In genomic region chr9:73038613-73039012, GRCh38 we compare ENCODE assay signal across 9 cellular contexts.
DNase-seq lines count a peak whose midpoint lies in the region; ATAC-seq and TF ChIP-seq lines count a peak whose summit lies in the region.
"Had no signal": no experiment of that assay in that cellular context is flagged by ENCODE, and none has a peak within 500 bp of the region (broad histone marks: within the 10 kb centered on the region; RNA-seq: fewer than 3 reads in every experiment).

No MANE protein-coding gene starts in this region.

- no peaks in the 10 kb centered on the region for H3K9me3 ChIP-seq in right lobe of liver
- H3K9me3 ChIP-seq in stomach smooth muscle (ENCODE audit: control insufficient read depth in 2 of 2, low read length in 2 of 2): no peaks in the 10 kb centered on the region

- TF ChIP-seq CTCF in HFFc6 (IDR thresholded peaks at IDR 0.05): no peak
- TF ChIP-seq CTCF in coronary artery (IDR thresholded peaks at IDR 0.05): no peak
- no peak for TF ChIP-seq CTCF in right lobe of liver (IDR thresholded peaks at IDR 0.05)

- CTCF ChIA-PET in activated CD8-positive, alpha-beta memory T cell treated with anti-CD3 and anti-CD28 coated beads, Interleukin-2, amount 10 ng/mL, durations not matched to agents 7 days and 5 days (lab: Charles Lee): no interaction called here

- 4% methylated on average over 2 of the region's 2 CpGs for WGBS in right lobe of liver (ENCODE audit: insufficient coverage, low coverage, low lambda C conversion rate, missing lambda C conversion rate)

- H3K9ac ChIP-seq in stomach smooth muscle (ENCODE audit: low read length in 2 of 2): peak overlapping the region; percentile 37 to 49

- H3K36me3 ChIP-seq in right lobe of liver: no peaks in the 10 kb centered on the region
- H3K36me3 ChIP-seq in stomach smooth muscle (ENCODE audit: control insufficient read depth in 2 of 2, insufficient read depth in 2 of 2, low read length in 2 of 2): no peaks in the 10 kb centered on the region

- intact Hi-C loops in right lobe of liver (cut with DNase I): loop anchor here in 1 of 2 donors (10.0 kb wide), 1 partner anchor 46 kb away; no protein-coding TSS in a partner anchor

- H3K9me3 Mint-ChIP-seq in HFFc6: no peaks in the 10 kb centered on the region
- H3K9me3 Mint-ChIP-seq in activated CD8-positive, alpha-beta memory T cell treated with anti-CD3 and anti-CD28 coated beads, Interleukin-2, amount 10 ng/mL, durations not matched to agents 7 days and 5 days (ENCODE audit: low read depth): no peaks in the 10 kb centered on the region
- H3K9me3 Mint-ChIP-seq: activated T-helper 1 cell treated with anti-CD3 and anti-CD28 coated beads, Interleukin-12 subunit alpha, Interleukin-12 subunit beta, Interleukin-2, Interleukin-4 antibody, amounts not matched to agents 30 ng/mL and 10 ng/mL and 1 ng/mL, durations not matched to agents 14 hours and 24 hours and 36 hours had no signal

- no peaks in the 10 kb centered on the region for H3K36me3 Mint-ChIP-seq in HFFc6 (ENCODE audit: low read depth)
- no peaks in the 10 kb centered on the region for H3K36me3 Mint-ChIP-seq in activated CD8-positive, alpha-beta memory T cell treated with anti-CD3 and anti-CD28 coated beads, Interleukin-2, amount 10 ng/mL, durations not matched to agents 7 days and 5 days

- DNase-seq in HFFc6 (peak; percentile 9), coronary artery (ENCODE audit: low spot score) (peak; percentile 81), right lobe of liver (peak; percentile 29 to 64 (median 61)), NCI-H748 (lab: John Stamatoyannopoulos, UW; ENCODE audit: unreplicated experiment) (no peak), NCI-H526 treated with DMSO at 0.1 percent for 48 hours (lab: John Stamatoyannopoulos, UW) (no peak), DMS79 (lab: John Stamatoyannopoulos, UW) (no peak)
- DNase-seq in activated CD8-positive, alpha-beta memory T cell treated with anti-CD3 and anti-CD28 coated beads, Interleukin-2, amount 10 ng/mL, durations not matched to agents 7 days and 5 days: no peak

- H3K4me3 ChIP-seq in coronary artery (peak overlapping the region; percentile 36), right lobe of liver (peak overlapping the region in 2 of 3 donors; percentile 9 to 16), stomach smooth muscle (ENCODE audit: low read length in 2 of 2) (peak overlapping the region in 1 of 2 donors; percentile 54)

- H3K27me3 Mint-ChIP-seq in HFFc6 (ENCODE audit: insufficient read depth): peaks cover 5% of the 10 kb centered on the region; the same call in 1 of the 2 replicates
- peaks cover 36% of the 10 kb centered on the region for H3K27me3 Mint-ChIP-seq in activated CD8-positive, alpha-beta memory T cell treated with anti-CD3 and anti-CD28 coated beads, Interleukin-2, amount 10 ng/mL, durations not matched to agents 7 days and 5 days

- H3K4me1 ChIP-seq in right lobe of liver (peaks cover 0 to 24% (median 9%) of the 10 kb centered on the region in 4 donors), stomach smooth muscle (ENCODE audit: control insufficient read depth, insufficient read depth, low read length) (peaks cover 15% of the 10 kb centered on the region)

- ATAC-seq in right lobe of liver: peak; percentile 64 to 76 (median 68)
- no peak for ATAC-seq in activated CD8-positive, alpha-beta memory T cell treated with anti-CD3 and anti-CD28 coated beads, Interleukin-2, amount 10 ng/mL, durations not matched to agents 7 days and 5 days

- H3K4me1 Mint-ChIP-seq in HFFc6 (ENCODE audit: low read depth): peaks cover 40% of the 10 kb centered on the region
- H3K4me1 Mint-ChIP-seq in activated CD8-positive, alpha-beta memory T cell treated with anti-CD3 and anti-CD28 coated beads, Interleukin-2, amount 10 ng/mL, durations not matched to agents 7 days and 5 days: no peaks in the 10 kb centered on the region

- TF ChIP-seq POLR2A in right lobe of liver (IDR thresholded peaks at IDR 0.05): no peak

- H3K27ac ChIP-seq in coronary artery: peak overlapping the region; percentile 86 to 90
- peak overlapping the region; percentile 40 to 77 (median 52) for H3K27ac ChIP-seq in right lobe of liver
- peak overlapping the region; percentile 87 for H3K27ac ChIP-seq in stomach smooth muscle (ENCODE audit: low read length)

- H3K27me3 ChIP-seq in right lobe of liver (no peaks in the 10 kb centered on the region), stomach smooth muscle (ENCODE audit: control insufficient read depth in 1 of 2, insufficient read depth in 2 of 2, low read length in 2 of 2) (no peaks in the 10 kb centered on the region)

- peak overlapping the region; percentile 72 for H3K27ac Mint-ChIP-seq in HFFc6
- H3K27ac Mint-ChIP-seq in activated CD8-positive, alpha-beta memory T cell treated with anti-CD3 and anti-CD28 coated beads, Interleukin-2, amount 10 ng/mL, durations not matched to agents 7 days and 5 days: no peak overlapping the region
- H3K27ac Mint-ChIP-seq: activated T-helper 1 cell treated with anti-CD3 and anti-CD28 coated beads, Interleukin-12 subunit alpha, Interleukin-12 subunit beta, Interleukin-2, Interleukin-4 antibody, amounts not matched to agents 30 ng/mL and 10 ng/mL and 1 ng/mL, durations not matched to agents 14 hours and 24 hours and 36 hours had no signal

- H3K4me3 Mint-ChIP-seq in HFFc6: peak overlapping the region; percentile 71
- no peak overlapping the region for H3K4me3 Mint-ChIP-seq in activated CD8-positive, alpha-beta memory T cell treated with anti-CD3 and anti-CD28 coated beads, Interleukin-2, amount 10 ng/mL, durations not matched to agents 7 days and 5 days
- H3K4me3 Mint-ChIP-seq: activated T-helper 1 cell treated with anti-CD3 and anti-CD28 coated beads, Interleukin-12 subunit alpha, Interleukin-12 subunit beta, Interleukin-2, Interleukin-4 antibody, amounts not matched to agents 30 ng/mL and 10 ng/mL and 1 ng/mL, durations not matched to agents 14 hours and 24 hours and 36 hours had no signal

Comparison
In these comparisons a context has a peak if more than half of its experiments do, and no peak if none do; other contexts are left out.
1. DNase-seq: peak in HFFc6 (single experiment), coronary artery (single experiment) and right lobe of liver (3 of 3); none in NCI-H748 (single experiment), NCI-H526 treated with DMSO at 0.1 percent for 48 hours (single experiment), activated CD8-positive, alpha-beta memory T cell treated with anti-CD3 and anti-CD28 coated beads, Interleukin-2, amount 10 ng/mL, durations not matched to agents 7 days and 5 days (single experiment) and DMS79 (single experiment).
2. Peak in every context shown above with its lines, with median percentiles within 50 percentile points of each other: H3K27ac ChIP-seq.